Comparison of ENCODE assay signal across 1 cellular context in genomic region chr15:85704720-85705119, GRCh38.
TF ChIP-seq lines count a peak whose summit lies in the region.

No MANE protein-coding gene starts in this region.

TF ChIP-seq in GM23338, 12 proteins besides CTCF, POLR2A, EP300 and RAD21 (continued from another document):
- TF ChIP-seq ZNF462 (CRISPR knock-in tag; IDR thresholded peaks at IDR 0.05): no peak
- TF ChIP-seq ZNF331 (CRISPR knock-in tag; IDR thresholded peaks at IDR 0.05; ENCODE audit: low read depth): no peak
- TF ChIP-seq EZH2 (IDR thresholded peaks at IDR 0.05; ENCODE audit: low read depth, unreplicated experiment): no peak
- no peak for TF ChIP-seq ETS1 (IDR thresholded peaks at IDR 0.05)
- no peak for TF ChIP-seq POLR2AphosphoS5 (IDR thresholded peaks at IDR 0.05; ENCODE audit: low read depth)
- TF ChIP-seq CREB1 (CRISPR knock-in tag; IDR thresholded peaks at IDR 0.05; ENCODE audit: low read depth): no peak
- no peak for TF ChIP-seq NANOG (IDR thresholded peaks at IDR 0.05; ENCODE audit: borderline replicate concordance)
